ENCODE assay signal across 21 cellular contexts in genomic region chr2:128646691-128647090, GRCh38.
DNase-seq lines count a peak whose midpoint lies in the region; ATAC-seq, FAIRE-seq and TF ChIP-seq lines count a peak whose summit lies in the region.
"Had no signal": no experiment of that assay in that cellular context is flagged by ENCODE, and none has a peak within 500 bp of the region (broad histone marks: within the 10 kb centered on the region; RNA-seq: fewer than 3 reads in every experiment).

No MANE protein-coding gene starts in this region.

- H3K27ac Mint-ChIP-seq in neural progenitor cell (peak overlapping the region; percentile 53), T-helper 17 cell (no peak overlapping the region)

- no peaks in the 10 kb centered on the region for H4K20me1 ChIP-seq in neural progenitor cell (ENCODE audit: low read depth)

- peak; percentile 4 for DNase-seq in activated T-cell treated with anti-CD3 and anti-CD28 coated beads, Interleukin-2, amount 50 U/mL, for 1 hour
- DNase-seq in activated T-cell treated with anti-CD3 and anti-CD28 coated beads, Interleukin-2, amount 50 U/mL, for 48 hours: no peak
- DNase-seq in esophagus muscularis mucosa (ENCODE audit: extremely low spot score): peak; percentile 53
- DNase-seq in neural progenitor cell (ENCODE audit: low spot score): no peak
- no peak for DNase-seq in urothelium cell line (ENCODE audit: low spot score)
- DNase-seq in upper lobe of left lung: no peak
- DNase-seq in T-helper 17 cell: no peak
- DNase-seq: COR-L47, DMS79, GM23248, NCI-H1436 treated with DMSO at 0.1 percent for 48 hours, NCI-H2081, NCI-H524, Peyer's patch had no signal

- peak overlapping the region; percentile 50 for H3K4me3 Mint-ChIP-seq in neural progenitor cell
- H3K4me3 Mint-ChIP-seq in T-helper 17 cell: no peak overlapping the region
- H3K4me3 Mint-ChIP-seq: CD14-positive monocyte had no signal

- intact Hi-C loops in esophagus muscularis mucosa (cut with DNase I): no loop called here

- H3K9ac ChIP-seq in neural progenitor cell: no peak overlapping the region
- H3K9ac ChIP-seq: GM23248 had no signal

- H3K79me2 ChIP-seq in neural progenitor cell (ENCODE audit: low read depth): no peaks in the 10 kb centered on the region

- peaks cover 8% of the 10 kb centered on the region for H3K9me3 Mint-ChIP-seq in neural progenitor cell

- H3K4me1 Mint-ChIP-seq in neural progenitor cell (peaks cover 57% of the 10 kb centered on the region), T-helper 17 cell (no peaks in the 10 kb centered on the region)

- no peak for TF ChIP-seq POLR2A in esophagus muscularis mucosa (IDR thresholded peaks at IDR 0.05; ENCODE audit: low read depth)
- no peak for TF ChIP-seq POLR2A in upper lobe of left lung (IDR thresholded peaks at IDR 0.05)

- no peaks in the 10 kb centered on the region for H3K36me3 Mint-ChIP-seq in neural progenitor cell
- no peaks in the 10 kb centered on the region for H3K36me3 Mint-ChIP-seq in T-helper 17 cell (ENCODE audit: low read depth)

- no peak overlapping the region for H3K27ac ChIP-seq in esophagus muscularis mucosa (replicated peaks in 1 of 4)
- H3K27ac ChIP-seq in neural progenitor cell: no peak overlapping the region
- H3K27ac ChIP-seq in upper lobe of left lung: no peak overlapping the region
- H3K27ac ChIP-seq: GM23248, Peyer's patch had no signal

- no peaks in the 10 kb centered on the region for H3K36me3 ChIP-seq in esophagus muscularis mucosa
- no peaks in the 10 kb centered on the region for H3K36me3 ChIP-seq in neural progenitor cell
- no peaks in the 10 kb centered on the region for H3K36me3 ChIP-seq in upper lobe of left lung
- H3K36me3 ChIP-seq: Peyer's patch had no signal

- FAIRE-seq in urothelium cell line (lab: Jason Lieb, UNC): peak; percentile 35
- FAIRE-seq: A204.1, G401.6, GM12891, HTR-8/SVneo, K562 had no signal

- H2AFZ ChIP-seq in neural progenitor cell (replicated peaks): no peak overlapping the region
- H2AFZ ChIP-seq: GM23248 had no signal

- H3K4me3 ChIP-seq in esophagus muscularis mucosa (no peak overlapping the region), neural progenitor cell (no peak overlapping the region), upper lobe of left lung (no peak overlapping the region)
- H3K4me3 ChIP-seq: GM23248, K562, Peyer's patch had no signal

- H3K9me3 ChIP-seq in esophagus muscularis mucosa: no peaks in the 10 kb centered on the region
- H3K9me3 ChIP-seq in neural progenitor cell (ENCODE audit: low read depth): no peaks in the 10 kb centered on the region
- H3K9me3 ChIP-seq in upper lobe of left lung: no peaks in the 10 kb centered on the region
- H3K9me3 ChIP-seq in T-helper 17 cell (ENCODE audit: control insufficient read depth, low read length, poor library complexity, severe bottlenecking): no peaks in the 10 kb centered on the region
- H3K9me3 ChIP-seq: Peyer's patch had no signal

- no peak for ATAC-seq in HG02970 (IDR thresholded peaks at IDR 0.05; ENCODE audit: low FRiP score, unreplicated experiment)
- no peak for ATAC-seq in upper lobe of left lung (ENCODE audit: low FRiP score in 2 of 2)
- ATAC-seq in T-helper 17 cell: no peak
- ATAC-seq: K562 had no signal

- H3K4me2 ChIP-seq in neural progenitor cell: no peak overlapping the region

- TF ChIP-seq EP300 in esophagus muscularis mucosa (IDR thresholded peaks at IDR 0.05): no peak
- no peak for TF ChIP-seq EP300 in upper lobe of left lung (IDR thresholded peaks at IDR 0.05)

- H3K4me1 ChIP-seq in esophagus muscularis mucosa: no peaks in the 10 kb centered on the region
- peaks cover 23% of the 10 kb centered on the region for H3K4me1 ChIP-seq in neural progenitor cell
- no peaks in the 10 kb centered on the region for H3K4me1 ChIP-seq in upper lobe of left lung
- H3K4me1 ChIP-seq: Peyer's patch had no signal

- no peaks in the 10 kb centered on the region for H3K27me3 ChIP-seq in esophagus muscularis mucosa
- no peaks in the 10 kb centered on the region for H3K27me3 ChIP-seq in neural progenitor cell
- no peaks in the 10 kb centered on the region for H3K27me3 ChIP-seq in upper lobe of left lung
- H3K27me3 ChIP-seq: Peyer's patch had no signal

- WGBS in esophagus muscularis mucosa: 60% methylated on average over 3 of the region's 3 CpGs
- 58 to 79% methylated on average over 3 of the region's 3 CpGs for WGBS in upper lobe of left lung, 2 donors

- peaks cover 11% of the 10 kb centered on the region for H3K27me3 Mint-ChIP-seq in neural progenitor cell (ENCODE audit: insufficient read depth, low read depth)
- H3K27me3 Mint-ChIP-seq in T-helper 17 cell: peaks cover 10% of the 10 kb centered on the region

- TF ChIP-seq CTCF in esophagus muscularis mucosa (IDR thresholded peaks at IDR 0.05): no peak
- TF ChIP-seq CTCF in neural progenitor cell (IDR thresholded peaks at IDR 0.05): no peak
- no peak for TF ChIP-seq CTCF in upper lobe of left lung (IDR thresholded peaks at IDR 0.05)

- peaks cover 16% of the 10 kb centered on the region for H3F3A ChIP-seq in neural progenitor cell (ENCODE audit: low read depth)

Comparison
In these comparisons a context has a peak if more than half of its experiments do, and no peak if none do; other contexts are left out.
1. DNase-seq: peak in activated T-cell treated with anti-CD3 and anti-CD28 coated beads, Interleukin-2, amount 50 U/mL, for 1 hour (single experiment) and esophagus muscularis mucosa (single experiment); none in activated T-cell treated with anti-CD3 and anti-CD28 coated beads, Interleukin-2, amount 50 U/mL, for 48 hours (0 of 2), neural progenitor cell (single experiment), urothelium cell line (single experiment), upper lobe of left lung (0 of 2) and T-helper 17 cell (0 of 3).